In genomic region chr12:101703487-101703886, GRCh38 we compare ENCODE assay signal across 18 cellular contexts.
"Had no signal": no experiment of that assay in that cellular context is flagged by ENCODE, and none has a peak within 500 bp of the region (broad histone marks: within the 10 kb centered on the region; RNA-seq: fewer than 3 reads in every experiment).

No MANE protein-coding gene starts in this region.

- DNase-seq: activated CD4-positive, alpha-beta T cell treated with anti-CD3 and anti-CD28 coated beads, Interleukin-2, amount 50 U/mL, for 1 hour; activated CD4-positive, CD25-positive, alpha-beta regulatory T cell treated with anti-CD3 and anti-CD28 coated beads, Interleukin-2, amount 50 U/mL, for 72 hours; activated CD8-positive, alpha-beta memory T cell treated with anti-CD3 and anti-CD28 coated beads for 24 hours; activated CD8-positive, alpha-beta memory T cell treated with anti-CD3 and anti-CD28 coated beads, Interleukin-2, amount 50 U/mL, for 48 hours; activated effector memory CD4-positive, alpha-beta T cell treated with anti-CD3 and anti-CD28 coated beads, Interleukin-2, amount 50 U/mL, for 16 hours; activated naive CD4-positive, alpha-beta T cell treated with anti-CD3 and anti-CD28 coated beads, Interleukin-2, amount 50 U/mL, for 16 hours; activated T-cell treated with anti-CD3 and anti-CD28 coated beads, Interleukin-2, amount 50 U/mL, for 72 hours; aorta; brain microvascular endothelial cell; naive thymus-derived CD8-positive, alpha-beta T cell; pancreas; sigmoid colon; stimulated activated CD4-positive, alpha-beta T cell treated with anti-CD3 and anti-CD28 coated beads, Interleukin-4, amount 100 ng/mL, for 4 hours; stimulated activated naive CD4-positive, alpha-beta T cell; uterus had no signal

- H3K4me3 ChIP-seq: coronary artery, pancreas, sigmoid colon, uterus had no signal

- ATAC-seq: activated T-cell treated with anti-CD3 and anti-CD28 coated beads, Interleukin-2, amount 50 U/mL, for 72 hours; naive thymus-derived CD8-positive, alpha-beta T cell; pancreas had no signal

- H3K36me3 ChIP-seq: brain microvascular endothelial cell, pancreas, sigmoid colon, uterus had no signal

- H3K9me3 ChIP-seq: pancreas, sigmoid colon, uterus had no signal

- H3K36me3 Mint-ChIP-seq: naive thymus-derived CD8-positive, alpha-beta T cell had no signal

- H3K27me3 ChIP-seq: brain microvascular endothelial cell, pancreas, sigmoid colon, uterus had no signal

- H3K27ac Mint-ChIP-seq: activated T-cell treated with anti-CD3 and anti-CD28 coated beads, Interleukin-2, amount 50 U/mL, for 72 hours; T-helper 1 cell treated with Interleukin-12 subunit alpha and Interleukin-12 subunit beta and Interleukin-4 antibody, amounts not matched to agents 30 μg/mL and 1 μg/mL, for 36 hours had no signal

- H3K9me3 Mint-ChIP-seq: activated T-cell treated with anti-CD3 and anti-CD28 coated beads, Interleukin-2, amount 50 U/mL, for 72 hours; central memory CD8-positive, alpha-beta T cell; naive thymus-derived CD8-positive, alpha-beta T cell; T-helper 1 cell treated with Interleukin-12 subunit alpha and Interleukin-12 subunit beta and Interleukin-4 antibody, amounts not matched to agents 30 μg/mL and 1 μg/mL, for 36 hours had no signal

- H3K27me3 Mint-ChIP-seq: central memory CD8-positive, alpha-beta T cell; naive thymus-derived CD8-positive, alpha-beta T cell had no signal

- H3K27ac ChIP-seq: brain microvascular endothelial cell, coronary artery, pancreas, sigmoid colon, uterus had no signal

- H3K4me3 Mint-ChIP-seq: activated T-cell treated with anti-CD3 and anti-CD28 coated beads, Interleukin-2, amount 50 U/mL, for 72 hours; central memory CD8-positive, alpha-beta T cell; naive thymus-derived CD8-positive, alpha-beta T cell; T-helper 1 cell treated with Interleukin-12 subunit alpha and Interleukin-12 subunit beta and Interleukin-4 antibody, amounts not matched to agents 30 μg/mL and 1 μg/mL, for 36 hours had no signal
